Comparison of ENCODE assay signal across 21 cellular contexts in genomic region chr4:155590751-155591150, GRCh38.
"Had no signal": no experiment of that assay in that cellular context is flagged by ENCODE, and none has a peak within 500 bp of the region (broad histone marks: within the 10 kb centered on the region; RNA-seq: fewer than 3 reads in every experiment).

No MANE protein-coding gene starts in this region.

- DNase-seq: central memory CD4-positive, alpha-beta T cell; dorsolateral prefrontal cortex; effector CD8-positive, alpha-beta T cell; gastrocnemius medialis; hypothalamus; kidney glomerular epithelial cell; mesendoderm; naive B cell; psoas muscle; retina; small intestine; stimulated activated CD4-positive, alpha-beta T cell treated with anti-CD3 and anti-CD28 coated beads, Interleukin-12 subunit alpha, Interleukin-12 subunit beta, amount 100 ng/mL, for 4 hours; stimulated activated naive CD4-positive, alpha-beta T cell; stomach; substantia nigra; transverse colon had no signal

- H3K9me3 ChIP-seq: gastrocnemius medialis, psoas muscle, stomach, thoracic aorta, transverse colon had no signal

- H3K27me3 ChIP-seq: dorsolateral prefrontal cortex, gastrocnemius medialis, stomach, transverse colon had no signal

- H3K4me1 ChIP-seq: gastrocnemius medialis, parathyroid adenoma, psoas muscle, stomach had no signal

- H3K4me3 ChIP-seq: coronary artery, dorsolateral prefrontal cortex, gastrocnemius medialis, lung, psoas muscle, stomach, thoracic aorta, transverse colon had no signal

- H3K36me3 ChIP-seq: gastrocnemius medialis, stomach, thoracic aorta, transverse colon had no signal

- ATAC-seq: gastrocnemius medialis, left lobe of liver, psoas muscle had no signal

- H3K27ac ChIP-seq: coronary artery, dorsolateral prefrontal cortex, gastrocnemius medialis, parathyroid adenoma, psoas muscle, stomach, thoracic aorta had no signal
